1 cellular context compared by ENCODE assay signal in the genomic region with DNA sequence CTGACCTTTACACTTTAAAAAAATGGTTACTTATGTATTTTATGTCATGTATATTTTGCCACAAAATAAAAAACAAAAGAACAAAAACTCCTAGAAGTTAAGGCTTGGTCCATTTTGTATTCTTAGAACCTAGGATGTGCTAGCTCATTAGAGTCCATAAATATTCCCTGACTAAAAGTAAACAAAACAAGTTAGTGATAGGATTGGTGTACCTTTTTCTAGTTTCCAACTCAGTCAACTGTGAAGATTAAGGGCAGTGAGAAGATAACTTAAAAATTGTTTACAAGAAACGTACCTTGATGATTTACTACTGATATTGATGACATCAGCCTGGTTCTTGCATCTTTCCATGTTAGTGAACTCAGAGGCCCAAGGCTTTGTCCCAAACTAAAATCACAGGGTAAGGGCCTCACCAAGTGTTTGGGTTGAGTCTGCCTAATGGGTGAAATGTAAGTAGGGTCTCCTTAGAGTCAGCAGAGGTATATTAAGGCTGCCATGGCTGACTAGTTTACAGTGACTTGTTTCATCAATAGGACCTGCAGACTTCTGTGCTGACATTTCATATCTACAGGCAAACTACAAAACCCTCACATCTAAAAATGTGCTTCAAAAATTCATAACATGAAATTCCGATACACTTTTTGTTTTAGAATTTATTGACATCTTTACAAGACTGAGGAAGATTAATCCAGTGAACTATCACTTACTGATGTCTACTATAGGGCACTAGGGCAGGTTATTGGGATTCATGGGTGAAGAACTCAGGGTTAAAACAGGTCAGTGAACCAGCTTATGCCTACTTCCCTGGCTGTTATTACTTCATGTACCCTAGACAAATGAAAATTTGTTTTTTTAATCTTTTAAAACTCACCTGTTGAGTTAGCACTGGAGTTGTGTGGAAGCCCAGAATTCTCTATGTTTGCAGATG.
TF ChIP-seq lines count a peak whose summit lies in the region.

No MANE protein-coding gene starts in this region.

TF ChIP-seq in IMR-90, 13 proteins besides CTCF, POLR2A, EP300 and RAD21:
- TF ChIP-seq MXI1 (IDR thresholded peaks at IDR 0.05; ENCODE audit: borderline replicate concordance, low read depth, low read length) (no peak), NFE2L2 (IDR thresholded peaks at IDR 0.05; ENCODE audit: low read depth, low read length) (no peak), MAFK (IDR thresholded peaks at IDR 0.05; ENCODE audit: low read depth, low read length) (no peak), RCOR1 (IDR thresholded peaks at IDR 0.05; ENCODE audit: insufficient replicate concordance, low read length) (no peak), FOS (IDR thresholded peaks at IDR 0.05; ENCODE audit: low read depth, low read length) (no peak), RFX5 (IDR thresholded peaks at IDR 0.05; ENCODE audit: low read depth, low read length) (no peak), CHD1 (IDR thresholded peaks at IDR 0.05; ENCODE audit: low read depth, low read length) (no peak), SMC3 (IDR thresholded peaks at IDR 0.05; ENCODE audit: low read depth, low read length) (no peak), CEBPB (IDR thresholded peaks at IDR 0.05; ENCODE audit: low read depth, low read length) (no peak), MAZ (IDR thresholded peaks at IDR 0.05; ENCODE audit: borderline replicate concordance, low read depth, low read length) (no peak), BHLHE40 (IDR thresholded peaks at IDR 0.05; ENCODE audit: low read depth, low read length) (no peak)
- TF ChIP-seq, protein P1, sequence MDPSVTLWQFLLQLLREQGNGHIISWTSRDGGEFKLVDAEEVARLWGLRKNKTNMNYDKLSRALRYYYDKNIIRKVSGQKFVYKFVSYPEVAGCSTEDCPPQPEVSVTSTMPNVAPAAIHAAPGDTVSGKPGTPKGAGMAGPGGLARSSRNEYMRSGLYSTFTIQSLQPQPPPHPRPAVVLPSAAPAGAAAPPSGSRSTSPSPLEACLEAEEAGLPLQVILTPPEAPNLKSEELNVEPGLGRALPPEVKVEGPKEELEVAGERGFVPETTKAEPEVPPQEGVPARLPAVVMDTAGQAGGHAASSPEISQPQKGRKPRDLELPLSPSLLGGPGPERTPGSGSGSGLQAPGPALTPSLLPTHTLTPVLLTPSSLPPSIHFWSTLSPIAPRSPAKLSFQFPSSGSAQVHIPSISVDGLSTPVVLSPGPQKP (IDR thresholded peaks at IDR 0.05; ENCODE audit: borderline replicate concordance, low read depth, low read length), result no peak
- TF ChIP-seq, protein P2, sequence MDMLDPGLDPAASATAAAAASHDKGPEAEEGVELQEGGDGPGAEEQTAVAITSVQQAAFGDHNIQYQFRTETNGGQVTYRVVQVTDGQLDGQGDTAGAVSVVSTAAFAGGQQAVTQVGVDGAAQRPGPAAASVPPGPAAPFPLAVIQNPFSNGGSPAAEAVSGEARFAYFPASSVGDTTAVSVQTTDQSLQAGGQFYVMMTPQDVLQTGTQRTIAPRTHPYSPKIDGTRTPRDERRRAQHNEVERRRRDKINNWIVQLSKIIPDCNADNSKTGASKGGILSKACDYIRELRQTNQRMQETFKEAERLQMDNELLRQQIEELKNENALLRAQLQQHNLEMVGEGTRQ (IDR thresholded peaks at IDR 0.05; ENCODE audit: low read depth, low read length), result no peak
